Comparison of ENCODE assay signal across 1 cellular context in genomic region chr19:4363571-4364304, GRCh38.
TF ChIP-seq lines count a peak whose summit lies in the region.

No MANE protein-coding gene starts in this region.

TF ChIP-seq in HepG2, 621 proteins besides CTCF, POLR2A, EP300 and RAD21:
- TF ChIP-seq TEF (CRISPR knock-in tag; IDR thresholded peaks at IDR 0.05): no peak
- TF ChIP-seq RBM39 (IDR thresholded peaks at IDR 0.05; ENCODE audit: low read depth, low read length, poor library complexity, severe bottlenecking): no peak
- peak; percentile 41 for TF ChIP-seq AGO2 (optimal IDR thresholded peaks at IDR 0.05; ENCODE audit: low read depth, low read length)
- TF ChIP-seq PAWR (CRISPR knock-in tag; IDR thresholded peaks at IDR 0.05; ENCODE audit: borderline replicate concordance): no peak
- TF ChIP-seq DZIP1 (CRISPR knock-in tag; IDR thresholded peaks at IDR 0.05): no peak
- no peak for TF ChIP-seq ZNF598 (CRISPR knock-in tag; IDR thresholded peaks at IDR 0.05; ENCODE audit: borderline replicate concordance)
- TF ChIP-seq, protein P1, sequence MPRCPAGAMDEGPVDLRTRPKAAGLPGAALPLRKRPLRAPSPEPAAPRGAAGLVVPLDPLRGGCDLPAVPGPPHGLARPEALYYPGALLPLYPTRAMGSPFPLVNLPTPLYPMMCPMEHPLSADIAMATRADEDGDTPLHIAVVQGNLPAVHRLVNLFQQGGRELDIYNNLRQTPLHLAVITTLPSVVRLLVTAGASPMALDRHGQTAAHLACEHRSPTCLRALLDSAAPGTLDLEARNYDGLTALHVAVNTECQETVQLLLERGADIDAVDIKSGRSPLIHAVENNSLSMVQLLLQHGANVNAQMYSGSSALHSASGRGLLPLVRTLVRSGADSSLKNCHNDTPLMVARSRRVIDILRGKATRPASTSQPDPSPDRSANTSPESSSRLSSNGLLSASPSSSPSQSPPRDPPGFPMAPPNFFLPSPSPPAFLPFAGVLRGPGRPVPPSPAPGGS (CRISPR knock-in tag; IDR thresholded peaks at IDR 0.05): 0 out of 2 replicates have a peak, but pooled peaks have one; percentile 41
- peak; percentile 22 for TF ChIP-seq AGO1 (IDR thresholded peaks at IDR 0.05; ENCODE audit: low read depth, low read length, poor library complexity, severe bottlenecking)
- no peak for TF ChIP-seq ZNF3 (CRISPR knock-in tag; IDR thresholded peaks at IDR 0.05)
- 0 out of 2 replicates have a peak, but pooled peaks have one; percentile 4 for TF ChIP-seq SALL1 (CRISPR knock-in tag; IDR thresholded peaks at IDR 0.05)
- no peak for TF ChIP-seq ZNF235 (CRISPR knock-in tag; IDR thresholded peaks at IDR 0.05; ENCODE audit: borderline replicate concordance)
- TF ChIP-seq, protein P2, sequence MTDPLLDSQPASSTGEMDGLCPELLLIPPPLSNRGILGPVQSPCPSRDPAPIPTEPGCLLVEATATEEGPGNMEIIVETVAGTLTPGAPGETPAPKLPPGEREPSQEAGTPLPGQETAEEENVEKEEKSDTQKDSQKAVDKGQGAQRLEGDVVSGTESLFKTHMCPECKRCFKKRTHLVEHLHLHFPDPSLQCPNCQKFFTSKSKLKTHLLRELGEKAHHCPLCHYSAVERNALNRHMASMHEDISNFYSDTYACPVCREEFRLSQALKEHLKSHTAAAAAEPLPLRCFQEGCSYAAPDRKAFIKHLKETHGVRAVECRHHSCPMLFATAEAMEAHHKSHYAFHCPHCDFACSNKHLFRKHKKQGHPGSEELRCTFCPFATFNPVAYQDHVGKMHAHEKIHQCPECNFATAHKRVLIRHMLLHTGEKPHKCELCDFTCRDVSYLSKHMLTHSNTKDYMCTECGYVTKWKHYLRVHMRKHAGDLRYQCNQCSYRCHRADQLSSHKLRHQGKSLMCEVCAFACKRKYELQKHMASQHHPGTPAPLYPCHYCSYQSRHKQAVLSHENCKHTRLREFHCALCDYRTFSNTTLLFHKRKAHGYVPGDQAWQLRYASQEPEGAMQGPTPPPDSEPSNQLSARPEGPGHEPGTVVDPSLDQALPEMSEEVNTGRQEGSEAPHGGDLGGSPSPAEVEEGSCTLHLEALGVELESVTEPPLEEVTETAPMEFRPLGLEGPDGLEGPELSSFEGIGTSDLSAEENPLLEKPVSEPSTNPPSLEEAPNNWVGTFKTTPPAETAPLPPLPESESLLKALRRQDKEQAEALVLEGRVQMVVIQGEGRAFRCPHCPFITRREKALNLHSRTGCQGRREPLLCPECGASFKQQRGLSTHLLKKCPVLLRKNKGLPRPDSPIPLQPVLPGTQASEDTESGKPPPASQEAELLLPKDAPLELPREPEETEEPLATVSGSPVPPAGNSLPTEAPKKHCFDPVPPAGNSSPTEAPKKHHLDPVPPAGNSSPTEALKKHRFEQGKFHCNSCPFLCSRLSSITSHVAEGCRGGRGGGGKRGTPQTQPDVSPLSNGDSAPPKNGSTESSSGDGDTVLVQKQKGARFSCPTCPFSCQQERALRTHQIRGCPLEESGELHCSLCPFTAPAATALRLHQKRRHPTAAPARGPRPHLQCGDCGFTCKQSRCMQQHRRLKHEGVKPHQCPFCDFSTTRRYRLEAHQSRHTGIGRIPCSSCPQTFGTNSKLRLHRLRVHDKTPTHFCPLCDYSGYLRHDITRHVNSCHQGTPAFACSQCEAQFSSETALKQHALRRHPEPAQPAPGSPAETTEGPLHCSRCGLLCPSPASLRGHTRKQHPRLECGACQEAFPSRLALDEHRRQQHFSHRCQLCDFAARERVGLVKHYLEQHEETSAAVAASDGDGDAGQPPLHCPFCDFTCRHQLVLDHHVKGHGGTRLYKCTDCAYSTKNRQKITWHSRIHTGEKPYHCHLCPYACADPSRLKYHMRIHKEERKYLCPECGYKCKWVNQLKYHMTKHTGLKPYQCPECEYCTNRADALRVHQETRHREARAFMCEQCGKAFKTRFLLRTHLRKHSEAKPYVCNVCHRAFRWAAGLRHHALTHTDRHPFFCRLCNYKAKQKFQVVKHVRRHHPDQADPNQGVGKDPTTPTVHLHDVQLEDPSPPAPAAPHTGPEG (CRISPR knock-in tag; IDR thresholded peaks at IDR 0.05): no peak
- no peak for TF ChIP-seq PHF20 (CRISPR knock-in tag; IDR thresholded peaks at IDR 0.05)
